In genomic region chr11:118375980-118376379, GRCh38 we compare ENCODE assay signal across 22 cellular contexts. TPM values are rescaled to one million over a fixed set of nuclear protein-coding genes. Genes with fewer than 3 reads are reported as not detected.
A peak's percentile ranks its signal among the peaks of the same experiment; 100 is the strongest.
DNase-seq lines count a peak whose midpoint lies in the region; ATAC-seq, FAIRE-seq and TF ChIP-seq lines count a peak whose summit lies in the region.
"Had no signal": no experiment of that assay in that cellular context is flagged by ENCODE, and none has a peak within 500 bp of the region (broad histone marks: within the 10 kb centered on the region; RNA-seq: fewer than 3 reads in every experiment).

No MANE protein-coding gene starts in this region.

- CTCF ChIA-PET in activated CD4-positive, alpha-beta T cell treated with anti-CD3 and anti-CD28 coated beads for 36 hours (lab: Charles Lee) = interaction anchor here (0.6 kb wide), 1 partner anchor 33 kb away, joined by 4 read pairs; the partner anchor contains the start of gene CD3D
- CTCF ChIA-PET in activated CD8-positive, alpha-beta T cell treated with anti-CD3 and anti-CD28 coated beads for 36 hours (lab: Charles Lee) = interaction anchor here (0.8 to 1.7 kb wide), 3 partner anchors 10 to 113 kb away, joined by 3 read pairs; no protein-coding TSS in a partner anchor
- CTCF ChIA-PET in K562 (lab: Yijun Ruan, JAX; ENCODE audit: low intra/inter-chr PET ratio) = no interaction called here

- no peak for TF ChIP-seq RAD21 in K562 (CRISPR knock-in tag; conservative IDR thresholded peaks at IDR 0.05 in 1 of 2, IDR thresholded peaks at IDR 0.05 in 1 of 2)

- H3K9ac ChIP-seq in K562 (ENCODE audit: insufficient read depth in 1 of 2, low read depth in 2 of 2, low read length in 2 of 2) = no peak overlapping the region
- H3K9ac ChIP-seq: BLaER1 had no signal

- no peaks in the 10 kb centered on the region for H3K9me1 ChIP-seq in K562 (ENCODE audit: control insufficient read depth, insufficient read depth, low read length)

- no peak overlapping the region for H3K27ac ChIP-seq in CD4-positive, CD25-positive, alpha-beta regulatory T cell (ENCODE audit: insufficient read depth, low read length, poor library complexity, severe bottlenecking)
- H3K27ac ChIP-seq in K562 (ENCODE audit: extremely low read depth, low read depth, low read length) = no peak overlapping the region
- H3K27ac ChIP-seq: BLaER1 had no signal

- no TSS peak for BruUV-seq in K562 (replicated peaks; lab: Mats Ljungman, UMichigan)

- H3K36me3 Mint-ChIP-seq in activated CD4-positive, alpha-beta T cell treated with anti-CD3 and anti-CD28 coated beads for 36 hours (ENCODE audit: low read depth) = peaks cover 65% of the 10 kb centered on the region
- H3K36me3 Mint-ChIP-seq in CD4-positive, CD25-positive, alpha-beta regulatory T cell = peaks cover 64% of the 10 kb centered on the region
- H3K36me3 Mint-ChIP-seq in activated CD8-positive, alpha-beta T cell treated with anti-CD3 and anti-CD28 coated beads for 36 hours (ENCODE audit: low read depth) = peaks cover 57% of the 10 kb centered on the region

- no peak overlapping the region for H3K4me3 Mint-ChIP-seq in activated CD4-positive, alpha-beta T cell treated with anti-CD3 and anti-CD28 coated beads for 36 hours
- H3K4me3 Mint-ChIP-seq in CD4-positive, CD25-positive, alpha-beta regulatory T cell = no peak overlapping the region
- H3K4me3 Mint-ChIP-seq in activated CD8-positive, alpha-beta T cell treated with anti-CD3 and anti-CD28 coated beads for 36 hours = no peak overlapping the region

- no peaks in the 10 kb centered on the region for H3K9me3 Mint-ChIP-seq in activated CD4-positive, alpha-beta T cell treated with anti-CD3 and anti-CD28 coated beads for 36 hours (ENCODE audit: low read depth)
- H3K9me3 Mint-ChIP-seq in CD4-positive, CD25-positive, alpha-beta regulatory T cell = no peaks in the 10 kb centered on the region
- no peaks in the 10 kb centered on the region for H3K9me3 Mint-ChIP-seq in activated CD8-positive, alpha-beta T cell treated with anti-CD3 and anti-CD28 coated beads for 36 hours

- no peak overlapping the region for H3K4me2 ChIP-seq in K562 (ENCODE audit: insufficient read depth, low read length)
- H3K4me2 ChIP-seq: BLaER1 had no signal

- no peaks in the 10 kb centered on the region for H3K4me1 ChIP-seq in CD4-positive, CD25-positive, alpha-beta regulatory T cell (ENCODE audit: control insufficient read depth, insufficient read depth, low read length, poor library complexity, severe bottlenecking)
- peaks cover 0 to 6% of the 10 kb centered on the region in 2 experiments; a peak in 2 of 5 replicates for H3K4me1 ChIP-seq in K562 (replicated peaks in 1 of 2; ENCODE audit: control insufficient read depth in 2 of 2, insufficient read depth in 2 of 2, low read length in 2 of 2)
- H3K4me1 ChIP-seq: BLaER1 had no signal

- ATAC-seq in activated CD4-positive, alpha-beta T cell treated with anti-CD3 and anti-CD28 coated beads for 36 hours = peak; percentile 55
- ATAC-seq in CD4-positive, CD25-positive, alpha-beta regulatory T cell (ENCODE audit: low read depth in 2 of 2) = no peak
- ATAC-seq in activated CD8-positive, alpha-beta T cell treated with anti-CD3 and anti-CD28 coated beads for 36 hours = no peak
- ATAC-seq in K562 (no peak), GM21825 (IDR thresholded peaks at IDR 0.05; ENCODE audit: unreplicated experiment) (no peak), HG02610 (IDR thresholded peaks at IDR 0.05; ENCODE audit: unreplicated experiment) (no peak)

- peak overlapping the region; percentile 86 for H3K27ac Mint-ChIP-seq in activated CD4-positive, alpha-beta T cell treated with anti-CD3 and anti-CD28 coated beads for 36 hours
- H3K27ac Mint-ChIP-seq in CD4-positive, CD25-positive, alpha-beta regulatory T cell = peak overlapping the region; percentile 17 to 49 (median 32)
- peak overlapping the region; percentile 18 for H3K27ac Mint-ChIP-seq in activated CD8-positive, alpha-beta T cell treated with anti-CD3 and anti-CD28 coated beads for 36 hours

- DNase-seq in activated CD4-positive, alpha-beta T cell treated with anti-CD3 and anti-CD28 coated beads for 36 hours = no peak
- DNase-seq in activated CD4-positive, alpha-beta T cell treated with anti-CD3 and anti-CD28 coated beads, Interleukin-2, amount 50 U/mL, for 4 hours = no peak
- no peak for DNase-seq in CD4-positive, CD25-positive, alpha-beta regulatory T cell
- DNase-seq in activated CD8-positive, alpha-beta T cell treated with anti-CD3 and anti-CD28 coated beads for 36 hours = no peak
- DNase-seq in K562 (ENCODE audit: extremely low read depth in 1 of 4, low spot score in 3 of 4) = no peak
- DNase-seq in activated CD8-positive, alpha-beta memory T cell treated with anti-CD3 and anti-CD28 coated beads for 24 hours = no peak
- DNase-seq: DMS79 treated with DMSO at 0.1 percent for 48 hours; GOT3; KBM-7; MV-4-11; NCI-H1417 treated with DMSO at 0.1 percent for 48 hours; NCI-H1930; NCI-H2171 treated with DMSO at 0.1 percent for 48 hours; NCI-H446 treated with DMSO at 0.1 percent for 48 hours; NK-92 treated with Interleukin-12 subunit alpha and Interleukin-12 subunit beta, amount 100 ng/mL, for 24 hours had no signal

- no peaks in the 10 kb centered on the region for H3K27me3 Mint-ChIP-seq in activated CD4-positive, alpha-beta T cell treated with anti-CD3 and anti-CD28 coated beads for 36 hours
- no peaks in the 10 kb centered on the region for H3K27me3 Mint-ChIP-seq in CD4-positive, CD25-positive, alpha-beta regulatory T cell
- no peaks in the 10 kb centered on the region for H3K27me3 Mint-ChIP-seq in activated CD8-positive, alpha-beta T cell treated with anti-CD3 and anti-CD28 coated beads for 36 hours

- H3K79me2 ChIP-seq in K562 (ENCODE audit: control insufficient read depth, insufficient read depth, low read length) = no peaks in the 10 kb centered on the region

- in situ Hi-C loops in K562 (cut with MboI) = no loop called here

- FAIRE-seq in K562 (lab: Jason Lieb, UNC) = no peak

- intact Hi-C loops in activated CD4-positive, alpha-beta T cell treated with anti-CD3 and anti-CD28 coated beads for 36 hours (cut with DNase I, micrococcal nuclease) = no loop called here
- intact Hi-C loops in activated CD8-positive, alpha-beta T cell treated with anti-CD3 and anti-CD28 coated beads for 36 hours (cut with micrococcal nuclease) = no loop called here
- intact Hi-C loops in K562 (cut with micrococcal nuclease) = no loop called here

- no peak overlapping the region for H2AFZ ChIP-seq in K562 (ENCODE audit: low read depth, low read length)

- H3K4me1 Mint-ChIP-seq in activated CD4-positive, alpha-beta T cell treated with anti-CD3 and anti-CD28 coated beads for 36 hours = peaks cover 8% of the 10 kb centered on the region
- peaks cover 0 to 6% (median 2%) of the 10 kb centered on the region in 4 donors for H3K4me1 Mint-ChIP-seq in CD4-positive, CD25-positive, alpha-beta regulatory T cell
- peaks cover 2% of the 10 kb centered on the region for H3K4me1 Mint-ChIP-seq in activated CD8-positive, alpha-beta T cell treated with anti-CD3 and anti-CD28 coated beads for 36 hours (ENCODE audit: low read depth)

- TF ChIP-seq CTCF in activated CD8-positive, alpha-beta T cell treated with anti-CD3 and anti-CD28 coated beads for 36 hours (IDR thresholded peaks at IDR 0.05) = no peak
- no peak for TF ChIP-seq CTCF in K562 (IDR thresholded peaks at IDR 0.05 in 2 of 3, conservative IDR thresholded peaks at IDR 0.05 in 1 of 3; ENCODE audit: insufficient read depth in 2 of 3, low read depth in 1 of 3, low read length in 3 of 3)

- no peak overlapping the region for H3K4me3 ChIP-seq in CD4-positive, CD25-positive, alpha-beta regulatory T cell (ENCODE audit: low read depth, low read length)
- no peak overlapping the region for H3K4me3 ChIP-seq in K562
- H3K4me3 ChIP-seq: BLaER1 had no signal

- 0 out of 2 replicates have a peak, but pooled peaks have one; percentile 38 for TF ChIP-seq POLR2A in K562 (conservative IDR thresholded peaks at IDR 0.05)

- peaks cover 93% of the 10 kb centered on the region for H3K36me3 ChIP-seq in CD4-positive, CD25-positive, alpha-beta regulatory T cell (ENCODE audit: control insufficient read depth, insufficient read depth, low read length)
- peaks cover 85% of the 10 kb centered on the region for H3K36me3 ChIP-seq in K562 (ENCODE audit: control insufficient read depth, insufficient read depth, low read length)

- no peaks in the 10 kb centered on the region for H3K9me3 ChIP-seq in CD4-positive, CD25-positive, alpha-beta regulatory T cell (ENCODE audit: control insufficient read depth in 2 of 2, low read length in 2 of 2)
- no peaks in the 10 kb centered on the region for H3K9me3 ChIP-seq in K562 (replicated peaks; ENCODE audit: control insufficient read depth, insufficient read depth, low read depth, low read length)
- H3K9me3 ChIP-seq: BLaER1 had no signal

- POLR2A ChIA-PET in activated CD4-positive, alpha-beta T cell treated with anti-CD3 and anti-CD28 coated beads for 36 hours (lab: Charles Lee) = no interaction called here
- POLR2A ChIA-PET in activated CD8-positive, alpha-beta T cell treated with anti-CD3 and anti-CD28 coated beads for 36 hours (lab: Charles Lee) = interaction anchor here (0.6 to 1.8 kb wide), 6 partner anchors 10 to 208 kb away, joined by 3 to 6 read pairs (median 4); partner anchors contain the start of gene CD3G
- POLR2A ChIA-PET in K562 (lab: Yijun Ruan, JAX) = interaction anchor here (1.2 kb wide), 1 partner anchor 16 kb away, joined by 8 read pairs; no protein-coding TSS in a partner anchor

- TF ChIP-seq EP300 in K562 (IDR thresholded peaks at IDR 0.05; ENCODE audit: low read length) = no peak

- no peaks in the 10 kb centered on the region for H3K27me3 ChIP-seq in CD4-positive, CD25-positive, alpha-beta regulatory T cell (ENCODE audit: control insufficient read depth, insufficient read depth, low read length)
- H3K27me3 ChIP-seq in K562 (ENCODE audit: control insufficient read depth in 2 of 2, insufficient read depth in 2 of 2, low read length in 2 of 2) = no peaks in the 10 kb centered on the region
- H3K27me3 ChIP-seq: BLaER1 had no signal

- no peaks in the 10 kb centered on the region for H4K20me1 ChIP-seq in K562 (replicated peaks; ENCODE audit: control insufficient read depth, insufficient read depth, low read length)
- H4K20me1 ChIP-seq: BLaER1 had no signal

RNA-seq across cellular contexts. Expression of gene UBE4A, which starts 16.6 kb away (rescaled TPM):
- total RNA-seq in activated CD4-positive, alpha-beta T cell treated with anti-CD3 and anti-CD28 coated beads for 36 hours = 10 to 100 TPM; 44.2 to 50.7 TPM
- 49.1 TPM for total RNA-seq in CD4-positive, CD25-positive, alpha-beta regulatory T cell
- polyA plus RNA-seq in CD4-positive, CD25-positive, alpha-beta regulatory T cell = 10 to 100 TPM; 23.5 to 29.2 (median 25.4) TPM
- total RNA-seq in activated CD8-positive, alpha-beta T cell treated with anti-CD3 and anti-CD28 coated beads for 36 hours = 10 to 100 TPM; 40.2 to 40.5 TPM
- total RNA-seq in K562 (2011; cell fraction: chromatin; rRNA removed; ENCODE audit: low replicate concordance) = 31.9 and 53.7 TPM in 2 replicates
- 23.5 and 25.8 TPM in 2 replicates for total RNA-seq in K562 (2011; cell fraction: nucleolus; rRNA removed)
- 45.1 and 82.0 TPM in 2 replicates for total RNA-seq in K562 (2011; cell fraction: nucleoplasm; rRNA removed)
- total RNA-seq in K562 (2014; rRNA removed) (26.8 and 32.4 TPM in 2 replicates), K562 (2014; rRNA removed; fragmentation: Illumina TruSeq; extraction: Trizol) (44.8 and 50.6 TPM in 2 replicates), K562 (2015; rRNA removed; fragmentation: Illumina TruSeq; extraction: Trizol) (41.8 and 45.2 TPM in 2 replicates), K562 (2021) (33.6 and 37.0 TPM in 2 replicates)
- polyA plus RNA-seq in K562 (2011; rRNA removed) (22.9 and 23.9 TPM in 2 replicates), K562 (2014; fragmentation: Illumina TruSeq; extraction: Trizol) (29.2 and 32.8 TPM in 2 replicates), K562 (2014; fragmentation: Nextera tagmentation; extraction: Ambion mirVana) (10 to 100 TPM; 13.5 to 17.1 TPM), K562 (2014; rRNA removed) (17.8 and 18.0 TPM in 2 replicates)
- polyA plus RNA-seq in K562 (2011; cell fraction: cytosol; rRNA removed) = 12.4 and 17.6 TPM in 2 replicates
- polyA plus RNA-seq in K562 (2011; cell fraction: nucleus; rRNA removed) = 54.3 and 63.0 TPM in 2 replicates
- polyA plus RNA-seq in K562 (2012) = 19.3 and 19.9 TPM in 2 replicates
- 47.1 and 48.0 TPM in 2 replicates for polyA minus RNA-seq in K562 (2011; rRNA and poly(A)+ RNA removed)
- 28.5 and 37.0 TPM in 2 replicates for polyA minus RNA-seq in K562 (2011; cell fraction: cytosol; rRNA and poly(A)+ RNA removed)
- 12.4 and 25.8 TPM in 2 replicates for polyA minus RNA-seq in K562 (2011; cell fraction: nucleus; rRNA and poly(A)+ RNA removed)

RNA-seq across cellular contexts. Expression of gene ATP5MG, which starts 25.4 kb away (rescaled TPM):
- 100 to 1,000 TPM; 136 to 229 TPM for total RNA-seq in activated CD4-positive, alpha-beta T cell treated with anti-CD3 and anti-CD28 coated beads for 36 hours
- 154 TPM for total RNA-seq in CD4-positive, CD25-positive, alpha-beta regulatory T cell
- 100 to 1,000 TPM; 578 to 706 (median 677) TPM for polyA plus RNA-seq in CD4-positive, CD25-positive, alpha-beta regulatory T cell
- 100 to 1,000 TPM; 237 to 249 TPM for total RNA-seq in activated CD8-positive, alpha-beta T cell treated with anti-CD3 and anti-CD28 coated beads for 36 hours
- 30.9 and 63.7 TPM in 2 replicates for total RNA-seq in K562 (2011; cell fraction: chromatin; rRNA removed; ENCODE audit: low replicate concordance)
- total RNA-seq in K562 (2011; cell fraction: nucleolus; rRNA removed) = 49.0 and 59.9 TPM in 2 replicates
- 82.3 and 111 TPM in 2 replicates for total RNA-seq in K562 (2011; cell fraction: nucleoplasm; rRNA removed)
- total RNA-seq in K562 (2014; rRNA removed) (294 and 333 TPM in 2 replicates), K562 (2014; rRNA removed; fragmentation: Illumina TruSeq; extraction: Trizol) (422 and 434 TPM in 2 replicates), K562 (2015; rRNA removed; fragmentation: Illumina TruSeq; extraction: Trizol) (366 and 426 TPM in 2 replicates), K562 (2021) (390 and 391 TPM in 2 replicates)
- polyA plus RNA-seq in K562 (2011; rRNA removed) (609 and 759 TPM in 2 replicates), K562 (2014; fragmentation: Illumina TruSeq; extraction: Trizol) (301 and 302 TPM in 2 replicates), K562 (2014; fragmentation: Nextera tagmentation; extraction: Ambion mirVana) (1,000 to 10,000 TPM; 1,842 to 2,138 TPM), K562 (2014; rRNA removed) (512 and 785 TPM in 2 replicates)
- polyA plus RNA-seq in K562 (2011; cell fraction: cytosol; rRNA removed) = 443 and 675 TPM in 2 replicates
- polyA plus RNA-seq in K562 (2011; cell fraction: nucleus; rRNA removed) = 116 and 214 TPM in 2 replicates
- 594 and 680 TPM in 2 replicates for polyA plus RNA-seq in K562 (2012)
- 129 and 140 TPM in 2 replicates for polyA minus RNA-seq in K562 (2011; rRNA and poly(A)+ RNA removed)
- polyA minus RNA-seq in K562 (2011; cell fraction: cytosol; rRNA and poly(A)+ RNA removed) = 91.3 and 103 TPM in 2 replicates
- polyA minus RNA-seq in K562 (2011; cell fraction: nucleus; rRNA and poly(A)+ RNA removed) = 15.8 and 29.8 TPM in 2 replicates

RNA-seq across cellular contexts. Expression of gene CD3G, which starts 31.8 kb away (rescaled TPM):
- total RNA-seq in activated CD4-positive, alpha-beta T cell treated with anti-CD3 and anti-CD28 coated beads for 36 hours = 100 to 1,000 TPM; 141 to 146 TPM
- total RNA-seq in CD4-positive, CD25-positive, alpha-beta regulatory T cell = 196 TPM
- polyA plus RNA-seq in CD4-positive, CD25-positive, alpha-beta regulatory T cell = 100 to 1,000 TPM; 393 to 477 (median 433) TPM
- total RNA-seq in activated CD8-positive, alpha-beta T cell treated with anti-CD3 and anti-CD28 coated beads for 36 hours = 100 to 1,000 TPM; 116 to 118 TPM
- 1.1 and 1.3 TPM in 2 replicates for total RNA-seq in K562 (2011; cell fraction: chromatin; rRNA removed; ENCODE audit: low replicate concordance)
- total RNA-seq in K562 (2011; cell fraction: nucleolus; rRNA removed) = 0.53 and 0.67 TPM in 2 replicates
- total RNA-seq in K562 (2011; cell fraction: nucleoplasm; rRNA removed) = 0.51 and 1.1 TPM in 2 replicates
- total RNA-seq in K562 (2014; rRNA removed) (0.36 and 0.37 TPM in 2 replicates), K562 (2014; rRNA removed; fragmentation: Illumina TruSeq; extraction: Trizol) (0.19 and 0.47 TPM in 2 replicates), K562 (2015; rRNA removed; fragmentation: Illumina TruSeq; extraction: Trizol) (0.47 and 0.49 TPM in 2 replicates), K562 (2021) (0.55 and 0.60 TPM in 2 replicates)
- polyA plus RNA-seq in K562 (2011; rRNA removed) (1.6 and 1.7 TPM in 2 replicates), K562 (2014; fragmentation: Illumina TruSeq; extraction: Trizol) (0.30 and 0.79 TPM in 2 replicates), K562 (2014; fragmentation: Nextera tagmentation; extraction: Ambion mirVana) (under 1 TPM; 0.60 to 0.83 TPM), K562 (2014; rRNA removed) (0.24 and 0.33 TPM in 2 replicates)
- 0.78 and 1.0 TPM in 2 replicates for polyA plus RNA-seq in K562 (2011; cell fraction: cytosol; rRNA removed)
- polyA plus RNA-seq in K562 (2011; cell fraction: nucleus; rRNA removed) = 0.34 and 0.82 TPM in 2 replicates
- polyA plus RNA-seq in K562 (2012) = 0.47 and 1.6 TPM in 2 replicates
- polyA minus RNA-seq in K562 (2011; rRNA and poly(A)+ RNA removed) = 2.8 and 23.2 TPM in 2 replicates
- polyA minus RNA-seq in K562 (2011; cell fraction: cytosol; rRNA and poly(A)+ RNA removed) = 1.2 TPM in 2 replicates
- polyA minus RNA-seq in K562 (2011; cell fraction: nucleus; rRNA and poly(A)+ RNA removed) = 0.13 and 0.78 TPM in 2 replicates
- total RNA-seq: A172, G401, OCI-LY7, RPMI7951 had no signal

RNA-seq across cellular contexts. Expression of gene CD3D, which starts 33.5 kb away (rescaled TPM):
- 100 to 1,000 TPM; 305 to 331 TPM for total RNA-seq in activated CD4-positive, alpha-beta T cell treated with anti-CD3 and anti-CD28 coated beads for 36 hours
- 476 TPM for total RNA-seq in CD4-positive, CD25-positive, alpha-beta regulatory T cell
- polyA plus RNA-seq in CD4-positive, CD25-positive, alpha-beta regulatory T cell = 1,000 to 10,000 TPM; 1,148 to 1,577 (median 1,304) TPM
- 100 to 1,000 TPM; 316 to 325 TPM for total RNA-seq in activated CD8-positive, alpha-beta T cell treated with anti-CD3 and anti-CD28 coated beads for 36 hours
- total RNA-seq in K562 (2011; cell fraction: chromatin; rRNA removed; ENCODE audit: low replicate concordance) = 24.0 and 41.4 TPM in 2 replicates
- 83.6 and 106 TPM in 2 replicates for total RNA-seq in K562 (2011; cell fraction: nucleolus; rRNA removed)
- 52.0 and 68.0 TPM in 2 replicates for total RNA-seq in K562 (2011; cell fraction: nucleoplasm; rRNA removed)
- total RNA-seq in K562 (2014; rRNA removed) = 40.7 and 42.4 TPM in 2 replicates
- total RNA-seq in K562 (2014; rRNA removed; fragmentation: Illumina TruSeq; extraction: Trizol) = 52.4 and 54.8 TPM in 2 replicates
- 35.6 and 41.7 TPM in 2 replicates for total RNA-seq in K562 (2015; rRNA removed; fragmentation: Illumina TruSeq; extraction: Trizol)
- total RNA-seq in K562 (2021) = 34.9 and 36.2 TPM in 2 replicates
- 238 and 241 TPM in 2 replicates for polyA plus RNA-seq in K562 (2011; rRNA removed)
- 162 and 272 TPM in 2 replicates for polyA plus RNA-seq in K562 (2011; cell fraction: cytosol; rRNA removed)
- 58.9 and 86.8 TPM in 2 replicates for polyA plus RNA-seq in K562 (2011; cell fraction: nucleus; rRNA removed)
- 54.3 and 176 TPM in 2 replicates for polyA plus RNA-seq in K562 (2012)
- polyA plus RNA-seq in K562 (2014; fragmentation: Illumina TruSeq; extraction: Trizol) = 67.1 and 75.5 TPM in 2 replicates
- 100 to 1,000 TPM; 139 to 145 TPM for polyA plus RNA-seq in K562 (2014; fragmentation: Nextera tagmentation; extraction: Ambion mirVana)
- polyA plus RNA-seq in K562 (2014; rRNA removed) = 69.6 and 76.7 TPM in 2 replicates
- 107 and 117 TPM in 2 replicates for polyA minus RNA-seq in K562 (2011; rRNA and poly(A)+ RNA removed)
- polyA minus RNA-seq in K562 (2011; cell fraction: cytosol; rRNA and poly(A)+ RNA removed) = 29.9 and 30.2 TPM in 2 replicates
- 9.8 and 24.3 TPM in 2 replicates for polyA minus RNA-seq in K562 (2011; cell fraction: nucleus; rRNA and poly(A)+ RNA removed)
- total RNA-seq: A172, G401, OCI-LY7, RPMI7951 had no signal

Comparison
In these comparisons a context has a peak if more than half of its experiments do, and no peak if none do; other contexts are left out.
1. H3K27ac Mint-ChIP-seq: peak in every context shown above with its lines; median percentile 86 in activated CD4-positive, alpha-beta T cell treated with anti-CD3 and anti-CD28 coated beads for 36 hours; 32 in CD4-positive, CD25-positive, alpha-beta regulatory T cell; 18 in activated CD8-positive, alpha-beta T cell treated with anti-CD3 and anti-CD28 coated beads for 36 hours.
2. RNA of gene CD3G, which starts 31.8 kb away (total RNA-seq): 196 TPM in CD4-positive, CD25-positive, alpha-beta regulatory T cell (single experiment), 141 to 146 TPM in activated CD4-positive, alpha-beta T cell treated with anti-CD3 and anti-CD28 coated beads for 36 hours and 116 to 118 TPM in activated CD8-positive, alpha-beta T cell treated with anti-CD3 and anti-CD28 coated beads for 36 hours; 0.19 to 1.3 TPM in K562; every median in the first group is over 10 times any median in the second.